Comparison of ENCODE assay signal across 11 cellular contexts in genomic region chr6:53426544-53427270, GRCh38.
DNase-seq lines count a peak whose midpoint lies in the region; ATAC-seq and TF ChIP-seq lines count a peak whose summit lies in the region.
"Had no signal": no experiment of that assay in that cellular context is flagged by ENCODE, and none has a peak within 500 bp of the region (broad histone marks: within the 10 kb centered on the region; RNA-seq: fewer than 3 reads in every experiment).

No MANE protein-coding gene starts in this region.

- no peaks in the 10 kb centered on the region for H3F3A ChIP-seq in smooth muscle cell (ENCODE audit: low read depth)

- H3K79me2 ChIP-seq in smooth muscle cell (ENCODE audit: low read depth), result no peaks in the 10 kb centered on the region

- no peak overlapping the region for H3K4me3 ChIP-seq in Peyer's patch
- no peak overlapping the region for H3K4me3 ChIP-seq in endodermal cell (ENCODE audit: low read length)
- no peak overlapping the region for H3K4me3 ChIP-seq in smooth muscle cell

- H3K27me3 Mint-ChIP-seq in endodermal cell (ENCODE audit: insufficient read depth), result peaks cover 14% of the 10 kb centered on the region

- H3K4me1 ChIP-seq in Peyer's patch (no peaks in the 10 kb centered on the region), endodermal cell (ENCODE audit: control insufficient read depth, insufficient read depth, low read length) (no peaks in the 10 kb centered on the region), smooth muscle cell (ENCODE audit: low read depth) (no peaks in the 10 kb centered on the region)

- H3K4me2 ChIP-seq in smooth muscle cell, result no peak overlapping the region

- no peak overlapping the region for H3K27ac Mint-ChIP-seq in endodermal cell
- H3K27ac Mint-ChIP-seq: activated T-helper 1 cell treated with anti-CD3 and anti-CD28 coated beads, Interleukin-12 subunit alpha, Interleukin-12 subunit beta, Interleukin-2, Interleukin-4 antibody, amounts not matched to agents 30 ng/mL and 10 ng/mL and 1 ng/mL, durations not matched to agents 14 hours and 24 hours and 36 hours had no signal

- TF ChIP-seq POLR2A in Peyer's patch (IDR thresholded peaks at IDR 0.05), result no peak

- peak; percentile 33 for DNase-seq in GM10266 (ENCODE audit: extremely low spot score)
- DNase-seq in Peyer's patch, result no peak
- DNase-seq in endodermal cell, result no peak
- DNase-seq in smooth muscle cell (lab: John Stamatoyannopoulos, UW; ENCODE audit: unreplicated experiment), result no peak
- DNase-seq in NCI-H69 (lab: John Stamatoyannopoulos, UW), result no peak
- DNase-seq: NCI-H1092 had no signal

- H3K4me1 Mint-ChIP-seq in endodermal cell, result peaks cover 5% of the 10 kb centered on the region

- TF ChIP-seq CTCF in GM10266 (IDR thresholded peaks at IDR 0.05; ENCODE audit: control insufficient read depth, insufficient read depth, low read depth, missing control alignments), result no peak
- no peak for TF ChIP-seq CTCF in Peyer's patch (IDR thresholded peaks at IDR 0.05)
- TF ChIP-seq CTCF in endodermal cell (conservative IDR thresholded peaks at IDR 0.05), result no peak
- no peak for TF ChIP-seq CTCF in smooth muscle cell (IDR thresholded peaks at IDR 0.05; ENCODE audit: borderline replicate concordance, insufficient read depth, poor library complexity, severe bottlenecking)

- no peak overlapping the region for H3K27ac ChIP-seq in Peyer's patch
- no peak overlapping the region for H3K27ac ChIP-seq in endodermal cell (ENCODE audit: low read depth, low read length)
- no peak overlapping the region for H3K27ac ChIP-seq in smooth muscle cell (ENCODE audit: low read depth)
- H3K27ac ChIP-seq: C4-2B had no signal

- H3K4me3 Mint-ChIP-seq in endodermal cell, result no peak overlapping the region
- H3K4me3 Mint-ChIP-seq: activated T-helper 1 cell treated with anti-CD3 and anti-CD28 coated beads, Interleukin-12 subunit alpha, Interleukin-12 subunit beta, Interleukin-2, Interleukin-4 antibody, amounts not matched to agents 30 ng/mL and 10 ng/mL and 1 ng/mL, durations not matched to agents 14 hours and 24 hours and 36 hours had no signal

- no peaks in the 10 kb centered on the region for H3K27me3 ChIP-seq in Peyer's patch
- peaks cover 17% of the 10 kb centered on the region for H3K27me3 ChIP-seq in endodermal cell (ENCODE audit: control insufficient read depth, insufficient read depth, low read length, poor library complexity, severe bottlenecking)
- H3K27me3 ChIP-seq in smooth muscle cell (ENCODE audit: low read depth), result no peaks in the 10 kb centered on the region

- H3K9me3 ChIP-seq in Peyer's patch, result no peaks in the 10 kb centered on the region
- no peaks in the 10 kb centered on the region for H3K9me3 ChIP-seq in endodermal cell (ENCODE audit: control insufficient read depth, low read length)
- no peaks in the 10 kb centered on the region for H3K9me3 ChIP-seq in smooth muscle cell (replicated peaks; ENCODE audit: low read depth)

- H2AFZ ChIP-seq in smooth muscle cell (ENCODE audit: low read depth), result no peak overlapping the region

- no peaks in the 10 kb centered on the region for H3K9me3 Mint-ChIP-seq in endodermal cell
- H3K9me3 Mint-ChIP-seq: activated T-helper 1 cell treated with anti-CD3 and anti-CD28 coated beads, Interleukin-12 subunit alpha, Interleukin-12 subunit beta, Interleukin-2, Interleukin-4 antibody, amounts not matched to agents 30 ng/mL and 10 ng/mL and 1 ng/mL, durations not matched to agents 14 hours and 24 hours and 36 hours had no signal

- H3K9ac ChIP-seq in endodermal cell (ENCODE audit: extremely low read depth, low read length, poor library complexity, severe bottlenecking), result no peak overlapping the region
- no peak overlapping the region for H3K9ac ChIP-seq in smooth muscle cell (ENCODE audit: low read depth)

- H3K36me3 ChIP-seq in Peyer's patch (no peaks in the 10 kb centered on the region), endodermal cell (ENCODE audit: control insufficient read depth, insufficient read depth, low read length) (no peaks in the 10 kb centered on the region), smooth muscle cell (ENCODE audit: low read depth) (no peaks in the 10 kb centered on the region)

- no peaks in the 10 kb centered on the region for H4K20me1 ChIP-seq in smooth muscle cell (ENCODE audit: low read depth)

- peak; percentile 84 for ATAC-seq in GM19035 (IDR thresholded peaks at IDR 0.05; ENCODE audit: unreplicated experiment)
- peak; percentile 86 for ATAC-seq in HG02678 (IDR thresholded peaks at IDR 0.05; ENCODE audit: unreplicated experiment)
- ATAC-seq in HG03558 (IDR thresholded peaks at IDR 0.05; ENCODE audit: extremely low read depth, unreplicated experiment), result peak; percentile 92

- no peaks in the 10 kb centered on the region for H3K36me3 Mint-ChIP-seq in endodermal cell (ENCODE audit: low read depth)

- 89 to 100% methylated on average over 2 to 5 of the region's 5 CpGs for WGBS in endodermal cell (ENCODE audit: insufficient coverage in 1 of 2, insufficient read length in 1 of 2), 2 experiments
- WGBS in smooth muscle cell (ENCODE audit: low lambda C conversion rate), result 89% methylated on average over 5 of the region's 5 CpGs
